Comparison of ENCODE assay signal across 1 cellular context in genomic region chr1:108190001-108190634, GRCh38.
A peak's percentile ranks its signal among the peaks of the same experiment; 100 is the strongest.
TF ChIP-seq lines count a peak whose summit lies in the region.

No MANE protein-coding gene starts in this region.

TF ChIP-seq in HepG2, 621 proteins besides CTCF, POLR2A, EP300 and RAD21:
- TF ChIP-seq ZNF792 (CRISPR knock-in tag; IDR thresholded peaks at IDR 0.05) (peak; percentile 99), SNAI1 (CRISPR knock-in tag; IDR thresholded peaks at IDR 0.05; ENCODE audit: borderline replicate concordance) (no peak)
